ENCODE assay signal across 11 cellular contexts in genomic region chr6:80438728-80439127, GRCh38.
DNase-seq lines count a peak whose midpoint lies in the region; TF ChIP-seq lines count a peak whose summit lies in the region.
"Had no signal": no experiment of that assay in that cellular context is flagged by ENCODE, and none has a peak within 500 bp of the region (broad histone marks: within the 10 kb centered on the region; RNA-seq: fewer than 3 reads in every experiment).

No MANE protein-coding gene starts in this region.

- no peak overlapping the region for H3K4me3 ChIP-seq in breast epithelium
- no peak overlapping the region for H3K4me3 ChIP-seq in SJCRH30
- H3K4me3 ChIP-seq: upper lobe of right lung had no signal

- CTCF ChIA-PET in MCF 10A (lab: Yijun Ruan, JAX): interaction anchor here (0.7 to 0.9 kb wide), 2 partner anchors 18 to 225 kb away, joined by 5 to 8 read pairs; no protein-coding TSS in a partner anchor

- no peaks in the 10 kb centered on the region for H3K36me3 Mint-ChIP-seq in MCF 10A (ENCODE audit: insufficient read depth, unreplicated experiment)
- peaks cover 0 to 2% (median 0%) of the 10 kb centered on the region in 3 donors for H3K36me3 Mint-ChIP-seq in immature natural killer cell
- H3K36me3 Mint-ChIP-seq in progenitor cell of endocrine pancreas (ENCODE audit: insufficient read depth): peaks cover 1% of the 10 kb centered on the region
- H3K36me3 Mint-ChIP-seq: activated CD8-positive, alpha-beta memory T cell treated with anti-CD3 and anti-CD28 coated beads, Interleukin-2, amount 10 ng/mL, durations not matched to agents 7 days and 5 days had no signal

- no TSS peak for BruUV-seq in MCF 10A (replicated peaks; lab: Mats Ljungman, UMichigan)

- H3K4me1 Mint-ChIP-seq in MCF 10A (ENCODE audit: insufficient read depth, unreplicated experiment): peaks cover 20% of the 10 kb centered on the region
- H3K4me1 Mint-ChIP-seq in immature natural killer cell: no peaks in the 10 kb centered on the region
- H3K4me1 Mint-ChIP-seq in progenitor cell of endocrine pancreas (ENCODE audit: low read depth): peaks cover 3% of the 10 kb centered on the region
- H3K4me1 Mint-ChIP-seq: activated CD8-positive, alpha-beta memory T cell treated with anti-CD3 and anti-CD28 coated beads, Interleukin-2, amount 10 ng/mL, durations not matched to agents 7 days and 5 days had no signal

- DNase-seq in MCF 10A (ENCODE audit: unreplicated experiment) (peak; percentile 68), breast epithelium (ENCODE audit: low spot score in 2 of 2) (no peak), T1000 (lab: John Stamatoyannopoulos, UW) (peak; percentile 27), foreskin melanocyte (peak; percentile 87), SJCRH30 (no peak), immature natural killer cell (no peak), GM13976 (ENCODE audit: low spot score) (no peak), progenitor cell of endocrine pancreas (ENCODE audit: low spot score, unreplicated experiment) (no peak)
- DNase-seq: activated CD8-positive, alpha-beta memory T cell treated with anti-CD3 and anti-CD28 coated beads, Interleukin-2, amount 10 ng/mL, durations not matched to agents 7 days and 5 days; central memory CD4-positive, alpha-beta T cell; upper lobe of right lung had no signal

- in situ Hi-C loops in GM13976 (cut with MboI; ENCODE audit: low sequenced_read_pairs, unreplicated experiment): no loop called here

- H3K4me1 ChIP-seq in breast epithelium (no peaks in the 10 kb centered on the region), SJCRH30 (0 out of 2 replicates have a peak, but pooled peaks cover 3% of the 10 kb centered on the region)
- H3K4me1 ChIP-seq: upper lobe of right lung had no signal

- POLR2A ChIA-PET in MCF 10A (lab: Yijun Ruan, JAX): interaction anchor here (0.6 to 2.8 kb wide), 6 partner anchors 9 to 1430 kb away, joined by 3 to 10 read pairs (median 4); no protein-coding TSS in a partner anchor

- no peak overlapping the region for H3K27ac ChIP-seq in breast epithelium
- no peak overlapping the region for H3K27ac ChIP-seq in SJCRH30
- H3K27ac ChIP-seq: upper lobe of right lung had no signal

- H3K9me3 Mint-ChIP-seq in MCF 10A (ENCODE audit: unreplicated experiment) (no peaks in the 10 kb centered on the region), immature natural killer cell (peaks cover 0 to 10% (median 3%) of the 10 kb centered on the region in 6 donors), progenitor cell of endocrine pancreas (ENCODE audit: low read depth) (no peaks in the 10 kb centered on the region)

- H3K27me3 Mint-ChIP-seq in MCF 10A (ENCODE audit: insufficient read depth, unreplicated experiment) (no peaks in the 10 kb centered on the region), immature natural killer cell (ENCODE audit: low read depth in 3 of 3) (peaks cover 0 to 5% (median 2%) of the 10 kb centered on the region in 3 donors), progenitor cell of endocrine pancreas (no peaks in the 10 kb centered on the region)
- H3K27me3 Mint-ChIP-seq: activated CD8-positive, alpha-beta memory T cell treated with anti-CD3 and anti-CD28 coated beads, Interleukin-2, amount 10 ng/mL, durations not matched to agents 7 days and 5 days had no signal

- no peaks in the 10 kb centered on the region for H3K9me3 ChIP-seq in breast epithelium
- no peaks in the 10 kb centered on the region for H3K9me3 ChIP-seq in SJCRH30 (replicated peaks)
- H3K9me3 ChIP-seq: upper lobe of right lung had no signal

- no peak overlapping the region for H3K4me3 Mint-ChIP-seq in MCF 10A (ENCODE audit: unreplicated experiment)
- H3K4me3 Mint-ChIP-seq in immature natural killer cell: no peak overlapping the region
- no peak overlapping the region for H3K4me3 Mint-ChIP-seq in progenitor cell of endocrine pancreas (ENCODE audit: low read depth)
- H3K4me3 Mint-ChIP-seq: activated CD8-positive, alpha-beta memory T cell treated with anti-CD3 and anti-CD28 coated beads, Interleukin-2, amount 10 ng/mL, durations not matched to agents 7 days and 5 days had no signal

- no peaks in the 10 kb centered on the region for H3K27me3 ChIP-seq in breast epithelium
- no peaks in the 10 kb centered on the region for H3K27me3 ChIP-seq in SJCRH30
- H3K27me3 ChIP-seq: upper lobe of right lung had no signal

- TF ChIP-seq CTCF in MCF 10A (IDR thresholded peaks at IDR 0.05; ENCODE audit: unreplicated experiment) (no peak), breast epithelium (IDR thresholded peaks at IDR 0.05) (no peak), GM13976 (IDR thresholded peaks at IDR 0.05; ENCODE audit: borderline replicate concordance, control extremely low read depth, extremely low read depth, insufficient read depth, missing control alignments) (no peak), progenitor cell of endocrine pancreas (IDR thresholded peaks at IDR 0.05; ENCODE audit: unreplicated experiment) (no peak)

- H3K27ac Mint-ChIP-seq in MCF 10A (ENCODE audit: low read depth, unreplicated experiment): peak overlapping the region; percentile 91
- no peak overlapping the region for H3K27ac Mint-ChIP-seq in immature natural killer cell
- H3K27ac Mint-ChIP-seq in progenitor cell of endocrine pancreas: no peak overlapping the region
- H3K27ac Mint-ChIP-seq: activated CD8-positive, alpha-beta memory T cell treated with anti-CD3 and anti-CD28 coated beads, Interleukin-2, amount 10 ng/mL, durations not matched to agents 7 days and 5 days had no signal

- intact Hi-C loops in MCF 10A (cut with micrococcal nuclease): loop anchor here (2.0 to 5.0 kb wide), 2 partner anchors 18 to 109 kb away; no protein-coding TSS in a partner anchor
- intact Hi-C loops in breast epithelium (cut with DNase I; ENCODE audit: low total_unique reads): no loop called here

- TF ChIP-seq POLR2A in breast epithelium (IDR thresholded peaks at IDR 0.05): no peak

- H3K36me3 ChIP-seq in breast epithelium (no peaks in the 10 kb centered on the region), SJCRH30 (no peaks in the 10 kb centered on the region)
- H3K36me3 ChIP-seq: upper lobe of right lung had no signal

Comparison
In these comparisons a context has a peak if more than half of its experiments do, and no peak if none do; other contexts are left out.
1. DNase-seq: peak in MCF 10A (single experiment), T1000 (single experiment) and foreskin melanocyte (single experiment); none in breast epithelium (0 of 2), SJCRH30 (0 of 2), immature natural killer cell (0 of 3), GM13976 (single experiment) and progenitor cell of endocrine pancreas (single experiment).